8 cellular contexts compared by ENCODE assay signal in genomic region chr3:58585005-58585786, GRCh38. TPM values are rescaled to one million over a fixed set of nuclear protein-coding genes. Genes with fewer than 3 reads are reported as not detected.
A peak's percentile ranks its signal among the peaks of the same experiment; 100 is the strongest.
DNase-seq lines count a peak whose midpoint lies in the region; ATAC-seq and TF ChIP-seq lines count a peak whose summit lies in the region.

No MANE protein-coding gene starts in this region.

- no peaks in the 10 kb centered on the region for H3K79me2 ChIP-seq in parathyroid adenoma

- DNase-seq in D341Med (ENCODE audit: low spot score) (peak; percentile 97), SK-MEL-5 (ENCODE audit: low read depth, low spot score) (peak; percentile 77), cardiac muscle cell (ENCODE audit: low read depth in 1 of 2, low spot score in 1 of 2) (peak; percentile 74 to 78), type B pancreatic cell (ENCODE audit: extremely low spot score, unreplicated experiment) (peak; percentile 79)

- H3K9me3 ChIP-seq in cardiac muscle cell (ENCODE audit: low read depth) (no peaks in the 10 kb centered on the region), parathyroid adenoma (ENCODE audit: control insufficient read depth, low read length) (no peaks in the 10 kb centered on the region)

- H3K36me3 ChIP-seq in cardiac muscle cell (no peaks in the 10 kb centered on the region), parathyroid adenoma (ENCODE audit: control insufficient read depth, insufficient read depth, low read length) (no peaks in the 10 kb centered on the region)

- in situ Hi-C loops in SK-MEL-5 (cut with HindIII; ENCODE audit: low pct_unique_long_range_greater_than_20kb, low sequenced_read_pairs), result no loop called here

- TF ChIP-seq CTCF in cardiac muscle cell (IDR thresholded peaks at IDR 0.05; ENCODE audit: low read depth, low read length), result peak; percentile 78
- peak; percentile 73 for TF ChIP-seq CTCF in parathyroid adenoma (IDR thresholded peaks at IDR 0.05)
- peak; percentile 83 for TF ChIP-seq CTCF in type B pancreatic cell (conservative IDR thresholded peaks at IDR 0.05)

- peak overlapping the region; percentile 89 for H3K4me3 Mint-ChIP-seq in activated naive CD8-positive, alpha-beta T cell
- peak overlapping the region; percentile 86 for H3K4me3 Mint-ChIP-seq in type B pancreatic cell

- H3K27me3 Mint-ChIP-seq in activated naive CD8-positive, alpha-beta T cell, result peaks cover 23% of the 10 kb centered on the region
- H3K27me3 Mint-ChIP-seq in type B pancreatic cell, result peaks cover 61% of the 10 kb centered on the region

- ATAC-seq in GM21528 (IDR thresholded peaks at IDR 0.05; ENCODE audit: low FRiP score, unreplicated experiment), result peak; percentile 71

- H3K9ac ChIP-seq in parathyroid adenoma, result no peak overlapping the region

- no peak for TF ChIP-seq RAD21 in Ishikawa (IDR thresholded peaks at IDR 0.05; ENCODE audit: low read depth)

- peaks cover 21% of the 10 kb centered on the region for H3K4me1 Mint-ChIP-seq in activated naive CD8-positive, alpha-beta T cell (ENCODE audit: low read depth)
- peaks cover 36% of the 10 kb centered on the region for H3K4me1 Mint-ChIP-seq in type B pancreatic cell (ENCODE audit: unreplicated experiment)

- no peak overlapping the region for H3K27ac ChIP-seq in cardiac muscle cell
- H3K27ac ChIP-seq in parathyroid adenoma, result peak overlapping the region; percentile 65

- H3K4me1 ChIP-seq in cardiac muscle cell (ENCODE audit: low read depth) (no peaks in the 10 kb centered on the region), parathyroid adenoma (peaks cover 5% of the 10 kb centered on the region)

- H3K9me3 Mint-ChIP-seq in activated naive CD8-positive, alpha-beta T cell (ENCODE audit: low read depth), result no peaks in the 10 kb centered on the region
- H3K9me3 Mint-ChIP-seq in type B pancreatic cell, result peaks cover 3% of the 10 kb centered on the region

- H3K27me3 ChIP-seq in cardiac muscle cell (peaks cover 63% of the 10 kb centered on the region), parathyroid adenoma (ENCODE audit: control insufficient read depth, insufficient read depth, low read length) (peaks cover 4% of the 10 kb centered on the region)

- TF ChIP-seq EP300 in Ishikawa (IDR thresholded peaks at IDR 0.05; ENCODE audit: borderline replicate concordance), result no peak

- H3K27ac Mint-ChIP-seq in activated naive CD8-positive, alpha-beta T cell, result no peak overlapping the region
- peak overlapping the region; percentile 15 for H3K27ac Mint-ChIP-seq in type B pancreatic cell

- peak overlapping the region; percentile 69 for H2AFZ ChIP-seq in parathyroid adenoma

- peak overlapping the region; percentile 56 for H3K4me2 ChIP-seq in parathyroid adenoma (ENCODE audit: low read length)

- H3K4me3 ChIP-seq in cardiac muscle cell (peak overlapping the region; percentile 3), parathyroid adenoma (ENCODE audit: low read depth, low read length) (peak overlapping the region; percentile 45)

- no peaks in the 10 kb centered on the region for H3K36me3 Mint-ChIP-seq in activated naive CD8-positive, alpha-beta T cell
- no peaks in the 10 kb centered on the region for H3K36me3 Mint-ChIP-seq in type B pancreatic cell

TF ChIP-seq in Ishikawa, 13 proteins besides CTCF, POLR2A, EP300 and RAD21:
- TF ChIP-seq MAX (IDR thresholded peaks at IDR 0.05) (peak; percentile 63), NFIC (IDR thresholded peaks at IDR 0.05) (no peak), REST (IDR thresholded peaks at IDR 0.05; ENCODE audit: low read depth) (0 out of 2 replicates have a peak, but pooled peaks have one; percentile 13), TAF1 (IDR thresholded peaks at IDR 0.05; ENCODE audit: low read depth) (no peak)

RNA-seq across cellular contexts. Expression of gene FAM107A, which starts 8.0 kb away (rescaled TPM):
- not detected in 2 replicates for total RNA-seq in SK-MEL-5 (2014; rRNA removed; shearing (Covaris generic))
- not detected in 2 replicates for polyA plus RNA-seq in SK-MEL-5 (2015; cell fraction: cytosol; rRNA removed)
- polyA plus RNA-seq in SK-MEL-5 (2015; cell fraction: nucleus; rRNA removed), result not detected in 2 replicates
- total RNA-seq in cardiac muscle cell (not detected in 2 replicates), type B pancreatic cell (ENCODE audit: low replicate concordance) (2.9 and 4.5 TPM in 2 replicates)
- not detected in 2 replicates for polyA plus RNA-seq in cardiac muscle cell

RNA-seq across cellular contexts. Expression of gene ACOX2, which starts 48.2 kb away (rescaled TPM):
- total RNA-seq in SK-MEL-5 (2014; rRNA removed; shearing (Covaris generic)), result 3.0 and 5.6 TPM in 2 replicates
- 4.7 and 8.6 TPM in 2 replicates for polyA plus RNA-seq in SK-MEL-5 (2015; cell fraction: cytosol; rRNA removed)
- 2.1 and 3.1 TPM in 2 replicates for polyA plus RNA-seq in SK-MEL-5 (2015; cell fraction: nucleus; rRNA removed)
- 18.9 and 27.3 TPM in 2 replicates for total RNA-seq in cardiac muscle cell
- 24.3 and 42.5 TPM in 2 replicates for polyA plus RNA-seq in cardiac muscle cell
- 5.6 and 6.9 TPM in 2 replicates for total RNA-seq in type B pancreatic cell (ENCODE audit: low replicate concordance)
